ENCODE assay signal across 1 cellular context in genomic region chr16:12293017-12293618, GRCh38.
TF ChIP-seq lines count a peak whose summit lies in the region.

No MANE protein-coding gene starts in this region.

TF ChIP-seq in K562, 482 proteins besides CTCF, POLR2A, EP300 and RAD21 (continued from another document and continues in another):
- TF ChIP-seq ZBTB33 (CRISPR knock-in tag; IDR thresholded peaks at IDR 0.05) (no peak), JUNB (CRISPR knock-in tag; conservative IDR thresholded peaks at IDR 0.05) (no peak), HSF4 (CRISPR knock-in tag; IDR thresholded peaks at IDR 0.05; ENCODE audit: borderline replicate concordance) (no peak), HIVEP1 (CRISPR knock-in tag; IDR thresholded peaks at IDR 0.05) (no peak), BDP1 (IDR thresholded peaks at IDR 0.05; ENCODE audit: insufficient read depth, insufficient read length) (no peak), NBN (IDR thresholded peaks at IDR 0.05; ENCODE audit: low read depth) (no peak), C11orf30 (IDR thresholded peaks at IDR 0.05; ENCODE audit: low read depth) (peak; percentile 86), ZNF512 (tag; IDR thresholded peaks at IDR 0.05) (no peak), BCLAF1 (IDR thresholded peaks at IDR 0.05; ENCODE audit: borderline replicate concordance in 1 of 2, control insufficient read depth in 1 of 2, low read depth in 2 of 2, low read length in 1 of 2) (no peak), NFE2 (IDR thresholded peaks at IDR 0.05; ENCODE audit: low read depth) (peak; percentile 53; the same call in 1 of the 2 replicates), ZNF217 (CRISPR knock-in tag; IDR thresholded peaks at IDR 0.05) (no peak), CHD4 (IDR thresholded peaks at IDR 0.05; ENCODE audit: insufficient read depth, insufficient replicate concordance, low read depth, low read length, poor library complexity, severe bottlenecking) (no peak), SMAD3 (CRISPR knock-in tag; conservative IDR thresholded peaks at IDR 0.05) (no peak), ASH1L (IDR thresholded peaks at IDR 0.05; ENCODE audit: borderline replicate concordance, low read depth, partially characterized antibody) (no peak), CBX3 (IDR thresholded peaks at IDR 0.05; ENCODE audit: borderline replicate concordance in 1 of 2, low read length in 2 of 2) (no peak), TFE3 (CRISPR knock-in tag; IDR thresholded peaks at IDR 0.05) (no peak), FOXK2 (conservative IDR thresholded peaks at IDR 0.05 in 1 of 2, IDR thresholded peaks at IDR 0.05 in 1 of 2; ENCODE audit: low read depth in 2 of 2) (no peak), U2AF1 (optimal IDR thresholded peaks at IDR 0.05; ENCODE audit: low read depth, low read length) (no peak), CTBP1 (IDR thresholded peaks at IDR 0.05; ENCODE audit: borderline replicate concordance) (no peak), GABPA (tag; conservative IDR thresholded peaks at IDR 0.05; ENCODE audit: low read depth) (0 out of 2 replicates have a peak, but pooled peaks have one; percentile 25), ZNF184 (CRISPR knock-in tag; IDR thresholded peaks at IDR 0.05) (no peak), ZBTB34 (CRISPR knock-in tag; IDR thresholded peaks at IDR 0.05) (no peak), ZKSCAN8 (CRISPR knock-in tag; IDR thresholded peaks at IDR 0.05) (0 out of 2 replicates have a peak, but pooled peaks have one; percentile 59), ZNF57 (CRISPR knock-in tag; IDR thresholded peaks at IDR 0.05) (no peak), CHCHD3 (CRISPR knock-in tag; IDR thresholded peaks at IDR 0.05) (no peak), ZFP36 (IDR thresholded peaks at IDR 0.05; ENCODE audit: low read depth, low read length, partially characterized antibody) (peak; percentile 63), NCOA6 (IDR thresholded peaks at IDR 0.05) (no peak), PHB (CRISPR knock-in tag; IDR thresholded peaks at IDR 0.05) (no peak), RBM15 (IDR thresholded peaks at IDR 0.05; ENCODE audit: insufficient read depth, low read length) (no peak), ZNF121 (CRISPR knock-in tag; conservative IDR thresholded peaks at IDR 0.05) (peak; percentile 65), GMEB1 (CRISPR knock-in tag; IDR thresholded peaks at IDR 0.05) (no peak), TAF15 (IDR thresholded peaks at IDR 0.05; ENCODE audit: low read depth, low read length) (no peak), WHSC1 (IDR thresholded peaks at IDR 0.05; ENCODE audit: low read length) (no peak), TFAM (CRISPR knock-in tag; conservative IDR thresholded peaks at IDR 0.05) (no peak), PCBP1 (IDR thresholded peaks at IDR 0.05; ENCODE audit: low read depth, low read length, poor library complexity, severe bottlenecking) (no peak), ZNF224 (CRISPR knock-in tag; IDR thresholded peaks at IDR 0.05) (no peak), CBFB (CRISPR knock-in tag; IDR thresholded peaks at IDR 0.05) (no peak), ZNF318 (IDR thresholded peaks at IDR 0.05; ENCODE audit: borderline replicate concordance in 1 of 2, low read depth in 1 of 2) (no peak), PTBP1 (IDR thresholded peaks at IDR 0.05; ENCODE audit: low read depth, low read length) (no peak), SMARCC2 (IDR thresholded peaks at IDR 0.05; ENCODE audit: low read depth) (no peak), MAFK (IDR thresholded peaks at IDR 0.05; ENCODE audit: low read length) (peak; percentile 73), SMAD4 (CRISPR knock-in tag; conservative IDR thresholded peaks at IDR 0.05) (peak; percentile 86)
